18 cellular contexts compared by ENCODE assay signal in genomic region chr12:17971850-17972249, GRCh38.
"Had no signal": no experiment of that assay in that cellular context is flagged by ENCODE, and none has a peak within 500 bp of the region (broad histone marks: within the 10 kb centered on the region; RNA-seq: fewer than 3 reads in every experiment).

No MANE protein-coding gene starts in this region.

- H3K4me3 ChIP-seq: left ventricle myocardium inferior, tibial nerve had no signal

- H3K36me3 ChIP-seq: left ventricle myocardium inferior, tibial nerve had no signal

- H3K4me1 ChIP-seq: left ventricle myocardium inferior, tibial nerve had no signal

- H3K27me3 ChIP-seq: tibial nerve had no signal

- DNase-seq: activated B cell treated with CpG ODN at 0.5 μM for 24 hours; activated CD4-positive, alpha-beta memory T cell treated with anti-CD3 and anti-CD28 coated beads, Interleukin-2, amount 10 ng/mL, durations not matched to agents 7 days and 5 days; activated CD4-positive, alpha-beta T cell treated with anti-CD3 and anti-CD28 coated beads for 4 hours; activated naive CD4-positive, alpha-beta T cell treated with anti-CD3 and anti-CD28 coated beads for 36 hours; activated T-cell treated with anti-CD3 and anti-CD28 coated beads, Interleukin-2, amount 50 U/mL, for 24 hours; anterior cingulate cortex; effector CD8-positive, alpha-beta T cell; foreskin fibroblast; glutamatergic neuron; hypothalamus; left ventricle myocardium inferior; mammary epithelial cell; naive B cell; retina; stimulated activated CD4-positive, alpha-beta T cell treated with anti-CD3 and anti-CD28 coated beads, Interleukin-2, amount 100 ng/mL, for 24 hours; stimulated activated naive CD8-positive, alpha-beta T cell treated with anti-CD3 and anti-CD28 coated beads, Interleukin-15, Interleukin-2, amounts not matched to agents 100 U/mL and 50 U/mL, for 24 hours; T-cell had no signal

- H3K27ac ChIP-seq: left ventricle myocardium inferior, tibial nerve had no signal
